23 cellular contexts compared by ENCODE assay signal in the genomic region with DNA sequence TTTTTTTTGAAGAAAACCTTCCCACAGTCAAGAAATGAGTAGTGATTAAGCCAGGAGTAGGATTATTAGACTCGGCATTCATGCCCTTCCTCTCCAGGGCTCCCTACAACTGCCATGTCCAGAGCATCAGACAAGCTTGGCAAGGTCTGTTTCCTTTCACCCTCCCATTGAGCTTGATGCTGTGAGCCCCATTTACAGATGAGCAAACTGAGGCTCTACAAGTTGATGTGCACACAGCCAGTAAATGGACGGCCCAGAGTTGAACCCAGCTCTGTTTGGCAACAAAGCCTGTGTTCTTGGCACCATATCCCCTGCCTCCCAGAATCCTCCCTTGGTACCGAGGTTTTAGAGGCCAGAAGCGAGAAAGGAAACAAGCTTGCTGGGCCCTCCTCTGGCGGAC. TPM values are rescaled to one million over a fixed set of nuclear protein-coding genes. Genes with fewer than 3 reads are reported as not detected.
DNase-seq lines count a peak whose midpoint lies in the region; ATAC-seq, FAIRE-seq and TF ChIP-seq lines count a peak whose summit lies in the region.
"Had no signal": no experiment of that assay in that cellular context is flagged by ENCODE, and none has a peak within 500 bp of the region (broad histone marks: within the 10 kb centered on the region; RNA-seq: fewer than 3 reads in every experiment).

No MANE protein-coding gene starts in this region.

- H3K4me3 ChIP-seq in KMS-11 (IDR thresholded peaks at IDR 0.05; ENCODE audit: insufficient read depth, low read depth, low read length) (no peak overlapping the region), astrocyte (ENCODE audit: insufficient read depth, low read depth, low read length) (no peak overlapping the region), muscle layer of colon (ENCODE audit: low read depth in 1 of 2, low read length in 2 of 2) (no peak overlapping the region), tibial artery (no peak overlapping the region)
- H3K4me3 ChIP-seq: skin epidermis had no signal

- H3K9ac ChIP-seq in KMS-11 (no peak overlapping the region), astrocyte (ENCODE audit: low read length) (peak overlapping the region; percentile 50), muscle layer of colon (ENCODE audit: low read length) (peak overlapping the region; percentile 9)

- H3K4me2 ChIP-seq in KMS-11 = peak overlapping the region; percentile 43; the same call in 1 of the 2 replicates
- H3K4me2 ChIP-seq in astrocyte (ENCODE audit: low read length) = peak overlapping the region; percentile 64

- H3K36me3 ChIP-seq in KMS-11 (ENCODE audit: insufficient read depth) (no peaks in the 10 kb centered on the region), astrocyte (ENCODE audit: insufficient read depth, low read length) (no peaks in the 10 kb centered on the region), muscle layer of colon (ENCODE audit: insufficient read depth, low read length) (no peaks in the 10 kb centered on the region), tibial artery (no peaks in the 10 kb centered on the region)

- intact Hi-C loops in tibial artery (cut with DNase I; ENCODE audit: low total_unique reads) = no loop called here

- H2AFZ ChIP-seq in KMS-11 (ENCODE audit: low read depth) (peak overlapping the region; percentile 44), astrocyte (ENCODE audit: low read depth, low read length) (peak overlapping the region; percentile 20)

- no peak for ATAC-seq in stimulated activated naive CD8-positive, alpha-beta T cell treated with anti-CD3 and anti-CD28 coated beads, Interleukin-15, Interleukin-2, amounts not matched to agents 100 U/mL and 50 U/mL, for 24 hours
- no peak for ATAC-seq in HG03159 (IDR thresholded peaks at IDR 0.05; ENCODE audit: unreplicated experiment)
- ATAC-seq: activated CD8-positive, alpha-beta T cell treated with anti-CD3 and anti-CD28 coated beads for 36 hours; activated naive CD4-positive, alpha-beta T cell treated with anti-CD3 and anti-CD28 coated beads, Interleukin-2, amount 50 U/mL, for 72 hours had no signal

- H3K27me3 Mint-ChIP-seq in astrocyte (ENCODE audit: low read depth, unreplicated experiment) = peaks cover 7% of the 10 kb centered on the region

- no peaks in the 10 kb centered on the region for H4K20me1 ChIP-seq in KMS-11 (ENCODE audit: insufficient read depth)
- peaks cover 11% of the 10 kb centered on the region for H4K20me1 ChIP-seq in astrocyte (ENCODE audit: insufficient read depth, low read length)

- no peak for TF ChIP-seq CTCF in KMS-11 (conservative IDR thresholded peaks at IDR 0.05; ENCODE audit: low read depth, low read length)
- TF ChIP-seq CTCF in astrocyte (IDR thresholded peaks at IDR 0.05; ENCODE audit: insufficient read depth, low read depth, low read length) = no peak
- TF ChIP-seq CTCF in tibial artery (IDR thresholded peaks at IDR 0.05) = no peak

- peaks cover 23% of the 10 kb centered on the region for H3K4me1 Mint-ChIP-seq in astrocyte (ENCODE audit: low read depth, unreplicated experiment)

- H3K79me2 ChIP-seq in KMS-11 (ENCODE audit: insufficient read depth, low read depth) (no peaks in the 10 kb centered on the region), astrocyte (ENCODE audit: insufficient read depth, low read length) (peaks cover 4% of the 10 kb centered on the region)

- H3K27ac ChIP-seq in KMS-11 (peak overlapping the region; percentile 27; the same call in 1 of the 2 replicates), astrocyte (ENCODE audit: low read depth, low read length) (no peak overlapping the region), muscle layer of colon (ENCODE audit: low read depth, low read length) (no peak overlapping the region), tibial artery (peak overlapping the region; percentile 41)

- no peak overlapping the region for H3K4me3 Mint-ChIP-seq in astrocyte (ENCODE audit: unreplicated experiment)
- H3K4me3 Mint-ChIP-seq: activated CD8-positive, alpha-beta T cell treated with anti-CD3 and anti-CD28 coated beads for 36 hours; IgD-negative memory B cell; memory B cell; naive B cell had no signal

- H3K27ac Mint-ChIP-seq in astrocyte (ENCODE audit: unreplicated experiment) = no peak overlapping the region
- H3K27ac Mint-ChIP-seq: activated CD8-positive, alpha-beta T cell treated with anti-CD3 and anti-CD28 coated beads for 36 hours; activated naive CD4-positive, alpha-beta T cell treated with anti-CD3 and anti-CD28 coated beads, Interleukin-2, amount 50 U/mL, for 72 hours; activated T-helper 2 cell treated with anti-CD3 and anti-CD28 coated beads, Interferon-gamma antibody, Interleukin-2, Interleukin-4, amounts not matched to agents 10 μg/mL and 5 μg/mL and 100 μg/mL, durations not matched to agents 14 hours and 24 hours and 36 hours; IgD-negative memory B cell; memory B cell had no signal

- DNase-seq in astrocyte (ENCODE audit: low read depth) (no peak), tibial artery (no peak), UCSD-AML1 (lab: John Stamatoyannopoulos, UW; ENCODE audit: unreplicated experiment) (no peak)
- DNase-seq in stimulated activated naive CD8-positive, alpha-beta T cell treated with anti-CD3 and anti-CD28 coated beads, Interleukin-15, Interleukin-2, amounts not matched to agents 100 U/mL and 50 U/mL, for 24 hours = no peak
- DNase-seq: activated CD4-positive, CD25-positive, alpha-beta regulatory T cell treated with anti-CD3 and anti-CD28 coated beads, Interleukin-2, amount 50 U/mL, for 72 hours; activated CD8-positive, alpha-beta T cell treated with anti-CD3 and anti-CD28 coated beads for 36 hours; dermis blood vessel endothelial cell; naive B cell; NCI-H1105 treated with DMSO at 0.1 percent for 48 hours; NCI-H1930; NCI-H2227 treated with DMSO at 0.1 percent for 48 hours; NCI-H526 treated with DMSO at 0.1 percent for 48 hours; stimulated activated CD4-positive, alpha-beta T cell treated with anti-CD3 and anti-CD28 coated beads, Interleukin-2, amount 100 ng/mL, for 24 hours had no signal

- H3K4me1 ChIP-seq in KMS-11 (ENCODE audit: low read depth, poor library complexity, severe bottlenecking) = peaks cover 13% of the 10 kb centered on the region
- H3K4me1 ChIP-seq in astrocyte (ENCODE audit: insufficient read depth, low read length) = peaks cover 24% of the 10 kb centered on the region
- H3K4me1 ChIP-seq in muscle layer of colon (ENCODE audit: insufficient read depth, low read length) = peaks cover 39% of the 10 kb centered on the region
- H3K4me1 ChIP-seq in tibial artery = peaks cover 0 to 57% (median 38%) of the 10 kb centered on the region in 4 donors

- H3K27me3 ChIP-seq in KMS-11 (ENCODE audit: insufficient read depth, low read depth) = no peaks in the 10 kb centered on the region
- H3K27me3 ChIP-seq in astrocyte (ENCODE audit: insufficient read depth, low read length) = no peaks in the 10 kb centered on the region
- no peaks in the 10 kb centered on the region for H3K27me3 ChIP-seq in muscle layer of colon (ENCODE audit: control insufficient read depth in 1 of 2, insufficient read depth in 2 of 2, low read length in 2 of 2)
- H3K27me3 ChIP-seq in tibial artery = peaks cover 0 to 9% of the 10 kb centered on the region in 2 donors

- H3K36me3 Mint-ChIP-seq in astrocyte (ENCODE audit: low read depth, unreplicated experiment) = no peaks in the 10 kb centered on the region

- no peaks in the 10 kb centered on the region for H3K9me3 ChIP-seq in astrocyte (ENCODE audit: insufficient read depth, low read depth, low read length)
- no peaks in the 10 kb centered on the region for H3K9me3 ChIP-seq in muscle layer of colon (ENCODE audit: low read length)
- H3K9me3 ChIP-seq in tibial artery = no peaks in the 10 kb centered on the region

- H3K9me3 Mint-ChIP-seq in astrocyte (ENCODE audit: unreplicated experiment) = peaks cover 3% of the 10 kb centered on the region

- no peak for FAIRE-seq in astrocyte (lab: Jason Lieb, UNC)
- FAIRE-seq: endometrium, GM18507 had no signal

RNA-seq across cellular contexts. Expression of gene NFATC2, which starts 22.8 kb away (rescaled TPM):
- 3.9 and 4.1 TPM in 2 replicates for total RNA-seq in astrocyte

Comparison
In these comparisons a context has a peak if more than half of its experiments do, and no peak if none do; other contexts are left out.
1. H3K27ac ChIP-seq: peak in KMS-11 (single experiment) and tibial artery (2 of 2); none in astrocyte (single experiment) and muscle layer of colon (single experiment).